Comparison of ENCODE assay signal across 24 cellular contexts in the genomic region with DNA sequence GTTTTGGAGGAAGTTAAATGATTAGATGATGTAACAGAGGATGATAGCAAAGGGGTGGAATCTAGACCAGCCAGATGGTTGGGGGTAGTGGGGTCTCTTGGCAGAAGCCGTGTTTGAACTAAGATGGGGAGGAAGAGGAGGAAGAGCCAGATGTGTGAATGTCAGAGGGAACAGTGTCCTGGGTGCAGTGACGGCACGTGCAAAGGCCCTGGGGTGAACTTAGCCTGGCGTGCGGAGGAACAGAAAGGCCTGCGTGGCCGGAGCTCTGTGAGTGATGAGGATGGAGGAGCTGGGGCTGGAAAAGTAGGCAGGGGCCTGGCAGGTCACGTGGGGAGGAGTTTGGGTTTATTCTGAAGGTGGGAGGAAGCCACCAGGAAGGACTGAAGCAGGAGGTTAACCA. TPM values are rescaled to one million over a fixed set of nuclear protein-coding genes. Genes with fewer than 3 reads are reported as not detected.
DNase-seq lines count a peak whose midpoint lies in the region; ATAC-seq, FAIRE-seq and TF ChIP-seq lines count a peak whose summit lies in the region.
"Had no signal": no experiment of that assay in that cellular context is flagged by ENCODE, and none has a peak within 500 bp of the region (broad histone marks: within the 10 kb centered on the region; RNA-seq: fewer than 3 reads in every experiment).

No MANE protein-coding gene starts in this region.

- H3K4me2 ChIP-seq in GM23338: no peak overlapping the region
- no peak overlapping the region for H3K4me2 ChIP-seq in IMR-90 (ENCODE audit: low read depth, low read length)
- no peak overlapping the region for H3K4me2 ChIP-seq in trophoblast cell (ENCODE audit: low read length)
- H3K4me2 ChIP-seq: BLaER1 treated with 17β-estradiol and CSF1 and Interleukin-3, amounts not matched to agents 10 nM and 100 nM had no signal

- H3K79me2 ChIP-seq in GM23338 (replicated peaks; ENCODE audit: insufficient read depth) (peaks cover 8% of the 10 kb centered on the region; the same call in 1 of the 2 replicates), trophoblast cell (ENCODE audit: control insufficient read depth, insufficient read depth, low read length, poor library complexity) (peaks cover 2% of the 10 kb centered on the region)

- H2BK12ac ChIP-seq in trophoblast cell (ENCODE audit: low read length): peak overlapping the region; percentile 37

- H4K8ac ChIP-seq in IMR-90 (ENCODE audit: low read depth in 2 of 2, low read length in 2 of 2) (no peak overlapping the region), trophoblast cell (ENCODE audit: low read depth, low read length) (no peak overlapping the region)

- BruUV-seq in IMR-90 (replicated peaks; lab: Mats Ljungman, UMichigan): no TSS peak

- peak overlapping the region; percentile 40; the same call in 1 of the 2 replicates for H3K4ac ChIP-seq in IMR-90 (ENCODE audit: low read depth, low read length)
- H3K4ac ChIP-seq in trophoblast cell (ENCODE audit: low read depth, low read length): no peak overlapping the region

- H3K27me3 ChIP-seq in GM23338 (ENCODE audit: insufficient read depth): no peaks in the 10 kb centered on the region
- no peaks in the 10 kb centered on the region for H3K27me3 ChIP-seq in IMR-90 (ENCODE audit: control insufficient read depth, insufficient read depth, low read length)
- H3K27me3 ChIP-seq in trophoblast cell (ENCODE audit: insufficient read depth, low read length): no peaks in the 10 kb centered on the region

- FAIRE-seq in kidney (lab: Jason Lieb, UNC): no peak
- FAIRE-seq: GM12878 had no signal

- H3K4me3 ChIP-seq in GM23338 (no peak overlapping the region), IMR-90 (ENCODE audit: insufficient read depth, low read depth, low read length) (no peak overlapping the region), kidney (ENCODE audit: low read length in 2 of 2) (no peak overlapping the region), trophoblast cell (ENCODE audit: low read depth, low read length) (no peak overlapping the region)
- H3K4me3 ChIP-seq: BLaER1 treated with 17β-estradiol and CSF1 and Interleukin-3, amounts not matched to agents 10 nM and 100 nM; GM12878; SK-N-MC had no signal

- TF ChIP-seq POLR2A in IMR-90 (IDR thresholded peaks at IDR 0.05; ENCODE audit: low read depth, low read length): no peak

- H3K27ac ChIP-seq in GM23338 (ENCODE audit: low read depth) (0 out of 2 replicates have a peak overlapping the region, but pooled peaks have one; percentile 55), IMR-90 (ENCODE audit: insufficient read depth, low read length) (no peak overlapping the region), kidney (ENCODE audit: low read depth in 2 of 2, low read length in 2 of 2) (no peak overlapping the region), trophoblast cell (ENCODE audit: low read depth, low read length) (no peak overlapping the region)
- H3K27ac ChIP-seq: HL-60, SK-N-MC had no signal

- H3K9me3 ChIP-seq in IMR-90 (ENCODE audit: control insufficient read depth, insufficient read depth, low read length) (no peaks in the 10 kb centered on the region), kidney (ENCODE audit: control insufficient read depth in 1 of 2, low read length in 2 of 2) (no peaks in the 10 kb centered on the region), trophoblast cell (ENCODE audit: insufficient read depth, low read depth, low read length) (no peaks in the 10 kb centered on the region)
- H3K9me3 ChIP-seq: BLaER1 treated with 17β-estradiol and CSF1 and Interleukin-3, amounts not matched to agents 10 nM and 100 nM had no signal

- no peak overlapping the region for H3K23ac ChIP-seq in IMR-90 (ENCODE audit: low read depth, low read length)
- no peak overlapping the region for H3K23ac ChIP-seq in trophoblast cell (ENCODE audit: low read length)

- H2BK20ac ChIP-seq in IMR-90 (ENCODE audit: low read depth, low read length): no peak overlapping the region; the same call in 1 of the 2 replicates

- H2BK120ac ChIP-seq in IMR-90 (ENCODE audit: low read depth, low read length) (peak overlapping the region; percentile 38; the same call in 1 of the 2 replicates), trophoblast cell (ENCODE audit: insufficient read depth, low read length, poor library complexity) (peak overlapping the region; percentile 60)

- no peaks in the 10 kb centered on the region for H3K36me3 ChIP-seq in GM23338 (ENCODE audit: insufficient read depth)
- H3K36me3 ChIP-seq in IMR-90 (ENCODE audit: control insufficient read depth, insufficient read depth, low read length): no peaks in the 10 kb centered on the region
- H3K36me3 ChIP-seq in kidney (ENCODE audit: control insufficient read depth in 1 of 2, insufficient read depth in 2 of 2, low read length in 2 of 2): no peaks in the 10 kb centered on the region
- no peaks in the 10 kb centered on the region for H3K36me3 ChIP-seq in trophoblast cell (ENCODE audit: control insufficient read depth in 1 of 2, insufficient read depth in 2 of 2, low read length in 2 of 2)
- H3K36me3 ChIP-seq: BLaER1 treated with 17β-estradiol and CSF1 and Interleukin-3, amounts not matched to agents 10 nM and 100 nM had no signal

- no peak overlapping the region for H3K27ac Mint-ChIP-seq in GM23338
- H3K27ac Mint-ChIP-seq in glutamatergic neuron (ENCODE audit: unreplicated experiment): no peak overlapping the region
- H3K27ac Mint-ChIP-seq: CD8-positive, alpha-beta memory T cell; HFFc6 had no signal

- 85% methylated on average over 4 of the region's 8 CpGs; no CpG with 5 or more reads in 1 of the 2 experiments for WGBS in IMR-90 (ENCODE audit: extremely low coverage in 2 of 2, insufficient read length in 1 of 2), 2 experiments
- WGBS in trophoblast cell (ENCODE audit: extremely low coverage, insufficient coverage, insufficient read length): no CpG with 5 or more reads among the region's 8 CpGs

- H3K36me3 Mint-ChIP-seq in GM23338 (ENCODE audit: low read depth) (peaks cover 16% of the 10 kb centered on the region), glutamatergic neuron (ENCODE audit: unreplicated experiment) (no peaks in the 10 kb centered on the region)
- H3K36me3 Mint-ChIP-seq: CD8-positive, alpha-beta memory T cell had no signal

- no peak overlapping the region for H3K9ac ChIP-seq in IMR-90 (ENCODE audit: low read depth, low read length)
- no peak overlapping the region for H3K9ac ChIP-seq in kidney (ENCODE audit: low read length in 2 of 2)
- H3K9ac ChIP-seq in trophoblast cell (ENCODE audit: low read length): no peak overlapping the region
- H3K9ac ChIP-seq: BLaER1 treated with 17β-estradiol and CSF1 and Interleukin-3, amounts not matched to agents 10 nM and 100 nM had no signal

- H4K91ac ChIP-seq in IMR-90 (ENCODE audit: insufficient read depth, low read depth, low read length): 0 out of 2 replicates have a peak overlapping the region, but pooled peaks have one; percentile 12
- peak overlapping the region; percentile 10 for H4K91ac ChIP-seq in trophoblast cell (ENCODE audit: low read depth, low read length)

- no peak for TF ChIP-seq CTCF in GM23338 (conservative IDR thresholded peaks at IDR 0.05; ENCODE audit: low read depth in 2 of 2)
- no peak for TF ChIP-seq CTCF in IMR-90 (conservative IDR thresholded peaks at IDR 0.05; ENCODE audit: low read depth, low read length)
- TF ChIP-seq CTCF in kidney (IDR thresholded peaks at IDR 0.05; ENCODE audit: borderline replicate concordance, extremely low read depth, insufficient read depth): no peak
- TF ChIP-seq CTCF in glutamatergic neuron (IDR thresholded peaks at IDR 0.05; ENCODE audit: partially characterized antibody, unreplicated experiment): no peak

- dilution Hi-C loops in IMR-90 (cut with HindIII; ENCODE audit: low sequenced_read_pairs, unreplicated experiment): no loop called here

- TF ChIP-seq RAD21 in IMR-90 (IDR thresholded peaks at IDR 0.05; ENCODE audit: low read length): no peak

- CTCF ChIA-PET in IMR-90 (lab: Yijun Ruan, JAX): no interaction called here

- H3K4me1 ChIP-seq in GM23338 (ENCODE audit: insufficient read depth) (peaks cover 43% of the 10 kb centered on the region), IMR-90 (ENCODE audit: control insufficient read depth, insufficient read depth, low read length) (peaks cover 7% of the 10 kb centered on the region), kidney (ENCODE audit: control insufficient read depth in 1 of 2, insufficient read depth in 1 of 2, low read depth in 1 of 2, low read length in 2 of 2) (peaks cover 0 to 3% of the 10 kb centered on the region in 2 donors), trophoblast cell (ENCODE audit: control insufficient read depth in 1 of 2, insufficient read depth in 2 of 2, low read length in 2 of 2) (peaks cover 28 to 39% of the 10 kb centered on the region in 2 experiments)

- peaks cover 43% of the 10 kb centered on the region for H3F3A ChIP-seq in GM23338 (replicated peaks; ENCODE audit: low read depth)

- H4K5ac ChIP-seq in IMR-90 (ENCODE audit: low read depth, low read length): no peak overlapping the region

- DNase-seq in GM23338 (ENCODE audit: low spot score) (no peak), IMR-90 (no peak), kidney (peak; percentile 31), trophoblast cell (no peak), HK-2 (ENCODE audit: unreplicated experiment) (no peak), NCI-H2081 treated with DMSO at 0.1 percent for 48 hours (lab: John Stamatoyannopoulos, UW) (no peak), glutamatergic neuron (no peak)
- DNase-seq: CD8-positive, alpha-beta memory T cell; EL; GOT3; HFFc6; MM.1S; NCI-H1092 treated with DMSO at 0.1 percent for 48 hours; NCI-H2081; NCI-H774; OCI-M1 had no signal

- H4K20me1 ChIP-seq in GM23338 (replicated peaks; ENCODE audit: insufficient read depth) (no peaks in the 10 kb centered on the region), IMR-90 (ENCODE audit: insufficient read depth, low read length) (no peaks in the 10 kb centered on the region)
- H4K20me1 ChIP-seq: BLaER1 treated with 17β-estradiol and CSF1 and Interleukin-3, amounts not matched to agents 10 nM and 100 nM had no signal

- in situ Hi-C loops in IMR-90 (cut with MboI; ENCODE audit: low sequenced_read_pairs): no loop called here

- H2AFZ ChIP-seq in GM23338: no peak overlapping the region
- no peak overlapping the region for H2AFZ ChIP-seq in IMR-90 (replicated peaks; ENCODE audit: low read length, poor library complexity)
- H2AFZ ChIP-seq in trophoblast cell (ENCODE audit: insufficient read depth, low read length, poor library complexity): no peak overlapping the region

- peaks cover 20% of the 10 kb centered on the region for H3K27me3 Mint-ChIP-seq in GM23338 (ENCODE audit: insufficient read depth, low read depth, poor library complexity)
- H3K27me3 Mint-ChIP-seq in glutamatergic neuron (ENCODE audit: unreplicated experiment): peaks cover 2% of the 10 kb centered on the region

- H2AK9ac ChIP-seq in IMR-90 (replicated peaks; ENCODE audit: low read depth, low read length, poor library complexity): no peak overlapping the region

- H3K14ac ChIP-seq in IMR-90 (replicated peaks; ENCODE audit: low read depth, low read length): no peak overlapping the region
- H3K14ac ChIP-seq in trophoblast cell (ENCODE audit: low read length): peak overlapping the region; percentile 6

- ATAC-seq in GM23338 (no peak), IMR-90 (ENCODE audit: low read depth) (no peak)
- ATAC-seq: GM12878 had no signal

- H3K9me3 Mint-ChIP-seq in GM23338 (no peaks in the 10 kb centered on the region), glutamatergic neuron (ENCODE audit: unreplicated experiment) (peaks cover 3% of the 10 kb centered on the region)
- H3K9me3 Mint-ChIP-seq: CD8-positive, alpha-beta memory T cell; HFFc6 had no signal

- H2BK5ac ChIP-seq in IMR-90 (ENCODE audit: low read depth, low read length, poor library complexity, severe bottlenecking) (no peak overlapping the region), trophoblast cell (ENCODE audit: low read depth, low read length, poor library complexity) (peak overlapping the region; percentile 4)

- no peak overlapping the region for H3K18ac ChIP-seq in IMR-90 (ENCODE audit: low read depth, low read length)
- H3K18ac ChIP-seq in trophoblast cell (ENCODE audit: low read length): peak overlapping the region; percentile 33

- H2AK5ac ChIP-seq in IMR-90 (ENCODE audit: low read depth, low read length) (peak overlapping the region; percentile 59; the same call in 1 of the 2 replicates), trophoblast cell (ENCODE audit: low read length) (peak overlapping the region; percentile 11)

- H3K9me2 ChIP-seq in GM23338 (ENCODE audit: insufficient read depth): no peaks in the 10 kb centered on the region

- intact Hi-C loops in IMR-90 (cut with micrococcal nuclease): no loop called here
- intact Hi-C loops in kidney (cut with DNase I): no loop called here

- H3K79me1 ChIP-seq in IMR-90 (ENCODE audit: low read depth in 1 of 2, low read length in 2 of 2) (no peaks in the 10 kb centered on the region), trophoblast cell (ENCODE audit: low read length) (peaks cover 26% of the 10 kb centered on the region)

- peak overlapping the region; percentile 80; the same call in 1 of the 3 replicates for H2BK15ac ChIP-seq in IMR-90 (ENCODE audit: low read depth, low read length)

- H3K4me1 Mint-ChIP-seq in GM23338 (peaks cover 34% of the 10 kb centered on the region), glutamatergic neuron (ENCODE audit: low read depth, unreplicated experiment) (no peaks in the 10 kb centered on the region)

- no peak overlapping the region for H4K12ac ChIP-seq in trophoblast cell (ENCODE audit: low read depth, low read length)

- POLR2A ChIA-PET in IMR-90 (lab: Charles Lee; ENCODE audit: unreplicated experiment): interaction anchor here (0.6 kb wide), 1 partner anchor 63 kb away, joined by 3 read pairs; no protein-coding TSS in a partner anchor

- H3K9me1 ChIP-seq in IMR-90 (ENCODE audit: insufficient read depth, low read length): peaks cover 5% of the 10 kb centered on the region; the same call in 1 of the 2 replicates

- H3K56ac ChIP-seq in IMR-90 (ENCODE audit: extremely low read depth, insufficient read depth, low read length): no peak overlapping the region

- H3K4me3 Mint-ChIP-seq in GM23338 (no peak overlapping the region), glutamatergic neuron (ENCODE audit: unreplicated experiment) (no peak overlapping the region)
- H3K4me3 Mint-ChIP-seq: CD8-positive, alpha-beta memory T cell; HFFc6 had no signal

RNA-seq across cellular contexts. Expression of gene RMI2, which starts 26.4 kb away (rescaled TPM):
- total RNA-seq in GM23338 (2014; rRNA removed; shearing (Covaris generic)): 98.2 and 120 TPM in 2 replicates
- 103 and 108 TPM in 2 replicates for polyA plus RNA-seq in GM23338 (2016; fragmentation: Nextera tagmentation; extraction: Ambion mirVana)
- 3.2 and 5.8 TPM in 2 replicates for total RNA-seq in IMR-90 (2012; rRNA removed)
- 4.0 and 5.6 TPM in 2 replicates for polyA plus RNA-seq in IMR-90 (2012; rRNA removed)
- 1.7 and 3.8 TPM in 2 replicates for polyA plus RNA-seq in IMR-90 (2012; cell fraction: cytosol; rRNA removed)
- polyA plus RNA-seq in IMR-90 (2012; cell fraction: nucleus; rRNA removed; ENCODE audit: low replicate concordance): 1.4 and 3.8 TPM in 2 replicates
- total RNA-seq in kidney: 4.6 TPM
- polyA plus RNA-seq in kidney (ENCODE audit: insufficient read depth, low read depth, low replicate concordance): 5.2 TPM
- polyA plus RNA-seq in trophoblast cell (2013): 22.5 and 22.8 TPM in 2 replicates
- total RNA-seq in glutamatergic neuron (ENCODE audit: unreplicated experiment): 4.2 TPM

RNA-seq across cellular contexts. Expression of gene PRM1, which starts 37.7 kb away (rescaled TPM):
- not detected in 2 replicates for total RNA-seq in GM23338 (2014; rRNA removed; shearing (Covaris generic))
- 1.2 and 2.1 TPM in 2 replicates for polyA plus RNA-seq in GM23338 (2016; fragmentation: Nextera tagmentation; extraction: Ambion mirVana)
- not detected in 2 replicates for total RNA-seq in IMR-90 (2012; rRNA removed)
- polyA plus RNA-seq in IMR-90 (2012; rRNA removed): not detected in 2 replicates
- polyA plus RNA-seq in IMR-90 (2012; cell fraction: cytosol; rRNA removed): not detected in 2 replicates
- not detected in 2 replicates for polyA plus RNA-seq in IMR-90 (2012; cell fraction: nucleus; rRNA removed; ENCODE audit: low replicate concordance)
- not detected for total RNA-seq in kidney
- not detected for polyA plus RNA-seq in kidney (ENCODE audit: insufficient read depth, low read depth, low replicate concordance)
- not detected in 2 replicates for polyA plus RNA-seq in trophoblast cell (2013)
- not detected for total RNA-seq in glutamatergic neuron (ENCODE audit: unreplicated experiment)
- total RNA-seq: CD8-positive, alpha-beta memory T cell; GM12878; HFFc6; HT1080; LHCN-M2; NCI-H460; RPMI7951 had no signal
- polyA plus RNA-seq: CD8-positive, alpha-beta memory T cell had no signal

RNA-seq across cellular contexts. Expression of gene PRM2, which starts 42.5 kb away (rescaled TPM):
- total RNA-seq in GM23338 (2014; rRNA removed; shearing (Covaris generic)): not detected in 2 replicates
- polyA plus RNA-seq in GM23338 (2016; fragmentation: Nextera tagmentation; extraction: Ambion mirVana) (not detected in 2 replicates), IMR-90 (2012; rRNA removed) (not detected in 2 replicates), kidney (ENCODE audit: insufficient read depth, low read depth, low replicate concordance) (not detected)
- total RNA-seq in IMR-90 (2012; rRNA removed) (not detected in 2 replicates), kidney (not detected), glutamatergic neuron (ENCODE audit: unreplicated experiment) (not detected)
- not detected in 2 replicates for polyA plus RNA-seq in IMR-90 (2012; cell fraction: cytosol; rRNA removed)
- not detected in 2 replicates for polyA plus RNA-seq in IMR-90 (2012; cell fraction: nucleus; rRNA removed; ENCODE audit: low replicate concordance)
- not detected in 2 replicates for polyA plus RNA-seq in trophoblast cell (2013)
- total RNA-seq: CD8-positive, alpha-beta memory T cell; GM12878; HFFc6; HT1080; LHCN-M2; NCI-H460; RPMI7951 had no signal
- polyA plus RNA-seq: CD8-positive, alpha-beta memory T cell; GM12878 had no signal

RNA-seq across cellular contexts. Expression of gene PRM3, which starts 45.4 kb away (rescaled TPM):
- not detected in 2 replicates for total RNA-seq in GM23338 (2014; rRNA removed; shearing (Covaris generic))
- polyA plus RNA-seq in GM23338 (2016; fragmentation: Nextera tagmentation; extraction: Ambion mirVana) (not detected in 2 replicates), IMR-90 (2012; rRNA removed) (not detected in 2 replicates), kidney (ENCODE audit: insufficient read depth, low read depth, low replicate concordance) (not detected)
- total RNA-seq in IMR-90 (2012; rRNA removed) (not detected in 2 replicates), kidney (not detected), glutamatergic neuron (ENCODE audit: unreplicated experiment) (not detected)
- polyA plus RNA-seq in IMR-90 (2012; cell fraction: cytosol; rRNA removed): not detected in 2 replicates
- not detected in 2 replicates for polyA plus RNA-seq in IMR-90 (2012; cell fraction: nucleus; rRNA removed; ENCODE audit: low replicate concordance)
- polyA plus RNA-seq in trophoblast cell (2013): not detected in 2 replicates
- total RNA-seq: CD8-positive, alpha-beta memory T cell; GM12878; HFFc6; HT1080; LHCN-M2; NCI-H460; RPMI7951 had no signal
- polyA plus RNA-seq: CD8-positive, alpha-beta memory T cell; GM12878 had no signal

RNA-seq across cellular contexts. Expression of gene TNP2, which starts 49.7 kb away (rescaled TPM):
- total RNA-seq in GM23338 (2014; rRNA removed; shearing (Covaris generic)): not detected in 2 replicates
- not detected in 2 replicates for polyA plus RNA-seq in GM23338 (2016; fragmentation: Nextera tagmentation; extraction: Ambion mirVana)
- not detected in 2 replicates for total RNA-seq in IMR-90 (2012; rRNA removed)
- not detected in 2 replicates for polyA plus RNA-seq in IMR-90 (2012; rRNA removed)
- not detected in 2 replicates for polyA plus RNA-seq in IMR-90 (2012; cell fraction: cytosol; rRNA removed)
- not detected in 2 replicates for polyA plus RNA-seq in IMR-90 (2012; cell fraction: nucleus; rRNA removed; ENCODE audit: low replicate concordance)
- not detected for total RNA-seq in kidney
- not detected for polyA plus RNA-seq in kidney (ENCODE audit: insufficient read depth, low read depth, low replicate concordance)
- polyA plus RNA-seq in trophoblast cell (2013): not detected in 2 replicates
- total RNA-seq in glutamatergic neuron (ENCODE audit: unreplicated experiment): not detected
- total RNA-seq: CD8-positive, alpha-beta memory T cell; GM12878; HFFc6; HT1080; LHCN-M2; NCI-H460; RPMI7951 had no signal
- polyA plus RNA-seq: CD8-positive, alpha-beta memory T cell; GM12878 had no signal

Comparison
In these comparisons a context has a peak if more than half of its experiments do, and no peak if none do; other contexts are left out.
1. RNA of gene RMI2, which starts 26.4 kb away (total RNA-seq): 98.2 to 120 TPM in GM23338; 4.6 TPM in kidney (single experiment), 4.2 TPM in glutamatergic neuron (single experiment) and 3.2 to 5.8 TPM in IMR-90; every median in the first group is over 10 times any median in the second.